In the genomic region with DNA sequence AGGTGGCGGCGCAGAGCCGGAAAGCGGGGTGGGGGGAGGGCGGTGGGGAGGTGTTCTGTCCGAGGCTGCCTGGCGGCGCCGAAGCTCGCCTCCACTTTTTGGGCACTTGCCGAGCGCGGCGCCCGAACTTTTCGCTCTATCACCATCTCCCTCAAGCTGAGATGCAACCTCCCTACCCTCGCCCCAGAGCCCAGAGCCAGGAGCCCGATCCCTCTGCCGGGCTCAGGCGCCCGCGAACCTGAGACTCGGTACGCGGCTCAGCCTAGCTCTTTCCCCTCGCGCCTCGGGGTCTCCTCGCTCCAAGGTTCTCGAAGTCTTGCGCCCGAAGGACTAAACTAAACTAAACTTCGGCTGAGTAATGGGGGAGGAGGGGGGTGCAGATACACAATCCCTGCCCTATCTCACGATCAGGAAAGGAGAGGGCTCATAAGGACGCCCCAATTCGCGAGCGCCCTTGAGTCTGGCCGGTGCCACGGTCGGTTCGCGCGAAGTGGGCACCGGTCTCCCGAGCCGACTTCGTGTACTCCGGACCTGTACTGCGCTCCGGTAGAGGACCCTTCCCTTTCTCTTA, we compare ENCODE assay signal across 10 cellular contexts. TPM values are rescaled to one million over a fixed set of nuclear protein-coding genes. Genes with fewer than 3 reads are reported as not detected.
DNase-seq lines count a peak whose midpoint lies in the region; ATAC-seq and TF ChIP-seq lines count a peak whose summit lies in the region.
"Had no signal": no experiment of that assay in that cellular context is flagged by ENCODE, and none has a peak within 500 bp of the region (broad histone marks: within the 10 kb centered on the region; RNA-seq: fewer than 3 reads in every experiment).

No MANE protein-coding gene starts in this region.

- TF ChIP-seq CTCF in type B pancreatic cell (conservative IDR thresholded peaks at IDR 0.05) = no peak

- H3K27ac ChIP-seq in cingulate gyrus (ENCODE audit: low read depth, low read length) (peak overlapping the region; percentile 93), mesenchymal stem cell (ENCODE audit: low read length, poor library complexity, severe bottlenecking) (peak overlapping the region; percentile 56)

- H2BK5ac ChIP-seq in mesenchymal stem cell (ENCODE audit: low read depth, low read length, poor library complexity, severe bottlenecking) = peak overlapping the region; percentile 81

- peak overlapping the region; percentile 19 to 84 for H2BK12ac ChIP-seq in mesenchymal stem cell (ENCODE audit: low read length in 2 of 2)

- H3K4me1 ChIP-seq in mesenchymal stem cell (ENCODE audit: control insufficient read depth, insufficient read depth, low read depth, low read length) = peaks cover 33% of the 10 kb centered on the region

- peak overlapping the region; percentile 80 for H4K91ac ChIP-seq in mesenchymal stem cell (ENCODE audit: low read length)

- H3K4ac ChIP-seq in mesenchymal stem cell (ENCODE audit: low read depth in 1 of 2, low read length in 2 of 2) = peak overlapping the region; percentile 5 to 83

- H3K4me1 Mint-ChIP-seq in activated naive CD4-positive, alpha-beta T cell treated with anti-CD3 and anti-CD28 coated beads for 36 hours (ENCODE audit: low read depth) = peaks cover 15% of the 10 kb centered on the region
- H3K4me1 Mint-ChIP-seq in type B pancreatic cell (ENCODE audit: unreplicated experiment) = peaks cover 28% of the 10 kb centered on the region
- H3K4me1 Mint-ChIP-seq in stimulated activated memory B cell treated with anti-CD40 and anti-IgM and Interleukin-4, amounts not matched to agents 10 μg/mL and 1 μg/mL and 100 μg/mL, for 72 hours = no peaks in the 10 kb centered on the region

- H3K27me3 ChIP-seq in mesenchymal stem cell (ENCODE audit: control insufficient read depth in 1 of 2, insufficient read depth in 1 of 2, low read length in 2 of 2) = peaks cover 44 to 56% of the 10 kb centered on the region in 2 experiments

- H3K27ac Mint-ChIP-seq in activated naive CD4-positive, alpha-beta T cell treated with anti-CD3 and anti-CD28 coated beads for 36 hours = no peak overlapping the region
- peak overlapping the region; percentile 26 for H3K27ac Mint-ChIP-seq in type B pancreatic cell
- H3K27ac Mint-ChIP-seq in stimulated activated memory B cell treated with anti-CD40 and anti-IgM and Interleukin-4, amounts not matched to agents 10 μg/mL and 1 μg/mL and 100 μg/mL, for 72 hours = no peak overlapping the region

- no peak for DNase-seq in activated naive CD4-positive, alpha-beta T cell treated with anti-CD3 and anti-CD28 coated beads for 36 hours
- DNase-seq in activated naive CD4-positive, alpha-beta T cell treated with anti-CD3 and anti-CD28 coated beads, Interleukin-2, amount 50 U/mL, for 16 hours = no peak
- peak; percentile 73 for DNase-seq in mesenchymal stem cell
- no peak for DNase-seq in type B pancreatic cell (ENCODE audit: extremely low spot score, unreplicated experiment)
- no peak for DNase-seq in ureter (ENCODE audit: low spot score)
- no peak for DNase-seq in cortex of kidney (lab: John Stamatoyannopoulos, UW)
- DNase-seq: stimulated activated CD4-positive, alpha-beta T cell treated with anti-CD3 and anti-CD28 coated beads, Interleukin-4, amount 100 ng/mL, for 4 hours had no signal

- no peak for ATAC-seq in stimulated activated memory B cell treated with anti-CD40 and anti-IgM and Interleukin-4, amounts not matched to agents 10 μg/mL and 1 μg/mL and 100 μg/mL, for 72 hours

- CTCF ChIA-PET in activated naive CD4-positive, alpha-beta T cell treated with anti-CD3 and anti-CD28 coated beads for 36 hours (lab: Charles Lee) = no interaction called here

- H3K9ac ChIP-seq in mesenchymal stem cell (ENCODE audit: low read length) = peak overlapping the region; percentile 89

- H3K4me3 Mint-ChIP-seq in activated naive CD4-positive, alpha-beta T cell treated with anti-CD3 and anti-CD28 coated beads for 36 hours = peak overlapping the region; percentile 29
- peak overlapping the region; percentile 87 for H3K4me3 Mint-ChIP-seq in type B pancreatic cell
- no peak overlapping the region for H3K4me3 Mint-ChIP-seq in stimulated activated memory B cell treated with anti-CD40 and anti-IgM and Interleukin-4, amounts not matched to agents 10 μg/mL and 1 μg/mL and 100 μg/mL, for 72 hours
- H3K4me3 Mint-ChIP-seq: central memory CD8-positive, alpha-beta T cell had no signal

- peak overlapping the region; percentile 74 for H3K4me2 ChIP-seq in mesenchymal stem cell (ENCODE audit: low read length, poor library complexity, severe bottlenecking)

- peaks cover 69% of the 10 kb centered on the region for H3K27me3 Mint-ChIP-seq in activated naive CD4-positive, alpha-beta T cell treated with anti-CD3 and anti-CD28 coated beads for 36 hours (ENCODE audit: low read depth)
- H3K27me3 Mint-ChIP-seq in type B pancreatic cell = peaks cover 75% of the 10 kb centered on the region
- H3K27me3 Mint-ChIP-seq in stimulated activated memory B cell treated with anti-CD40 and anti-IgM and Interleukin-4, amounts not matched to agents 10 μg/mL and 1 μg/mL and 100 μg/mL, for 72 hours = peaks cover 84% of the 10 kb centered on the region

- H2BK120ac ChIP-seq in mesenchymal stem cell (ENCODE audit: low read depth, low read length) = peak overlapping the region; percentile 39

- no peak overlapping the region for H2AFZ ChIP-seq in mesenchymal stem cell (ENCODE audit: low read depth, low read length)

- no peaks in the 10 kb centered on the region for H3K36me3 ChIP-seq in mesenchymal stem cell (ENCODE audit: control insufficient read depth in 1 of 2, insufficient read depth in 2 of 2, low read depth in 1 of 2, low read length in 2 of 2)

- H3K18ac ChIP-seq in mesenchymal stem cell (ENCODE audit: low read depth in 1 of 2, low read length in 2 of 2) = peak overlapping the region; percentile 92 to 99

- H3K9me3 ChIP-seq in mesenchymal stem cell (ENCODE audit: control insufficient read depth, low read length) = no peaks in the 10 kb centered on the region

- intact Hi-C loops in activated naive CD4-positive, alpha-beta T cell treated with anti-CD3 and anti-CD28 coated beads for 36 hours (cut with micrococcal nuclease) = no loop called here

- no peak overlapping the region for H2AK5ac ChIP-seq in mesenchymal stem cell (ENCODE audit: low read length, severe bottlenecking)

- H3K23ac ChIP-seq in mesenchymal stem cell (ENCODE audit: low read length in 2 of 2) = peak overlapping the region in 1 of 2 experiments; percentile 98

- H4K8ac ChIP-seq in mesenchymal stem cell (ENCODE audit: low read length) = peak overlapping the region; percentile 88

- peak overlapping the region; percentile 99 for H2BK15ac ChIP-seq in mesenchymal stem cell (ENCODE audit: low read depth, poor library complexity, severe bottlenecking)

- 0% methylated on average over 38 of the region's 51 CpGs for WGBS in mesenchymal stem cell

- peak overlapping the region in 1 of 2 experiments; percentile 92 for H3K14ac ChIP-seq in mesenchymal stem cell (ENCODE audit: low read length in 2 of 2)

- H3K79me1 ChIP-seq in mesenchymal stem cell (replicated peaks; ENCODE audit: low read length, poor library complexity, severe bottlenecking) = peaks cover 8% of the 10 kb centered on the region

- peak overlapping the region; percentile 85 to 94 for H3K4me3 ChIP-seq in mesenchymal stem cell (ENCODE audit: insufficient read depth in 1 of 2, low read depth in 1 of 2, low read length in 2 of 2)

- H3K9me3 Mint-ChIP-seq in activated naive CD4-positive, alpha-beta T cell treated with anti-CD3 and anti-CD28 coated beads for 36 hours = no peaks in the 10 kb centered on the region
- H3K9me3 Mint-ChIP-seq in type B pancreatic cell = no peaks in the 10 kb centered on the region
- H3K9me3 Mint-ChIP-seq in stimulated activated memory B cell treated with anti-CD40 and anti-IgM and Interleukin-4, amounts not matched to agents 10 μg/mL and 1 μg/mL and 100 μg/mL, for 72 hours = peaks cover 4% of the 10 kb centered on the region

- no peaks in the 10 kb centered on the region for H3K36me3 Mint-ChIP-seq in activated naive CD4-positive, alpha-beta T cell treated with anti-CD3 and anti-CD28 coated beads for 36 hours (ENCODE audit: low read depth)
- H3K36me3 Mint-ChIP-seq in type B pancreatic cell = no peaks in the 10 kb centered on the region
- H3K36me3 Mint-ChIP-seq in stimulated activated memory B cell treated with anti-CD40 and anti-IgM and Interleukin-4, amounts not matched to agents 10 μg/mL and 1 μg/mL and 100 μg/mL, for 72 hours = peaks cover 10% of the 10 kb centered on the region

RNA-seq across cellular contexts. Expression of a gene that starts 1.7 kb away (rescaled TPM):
- total RNA-seq in activated naive CD4-positive, alpha-beta T cell treated with anti-CD3 and anti-CD28 coated beads for 36 hours = not detected
- polyA plus RNA-seq in mesenchymal stem cell (2013, experiment 1 of 2) = 52.3 TPM
- polyA plus RNA-seq in mesenchymal stem cell (2013, experiment 2 of 2) = 50.1 TPM
- total RNA-seq in type B pancreatic cell (ENCODE audit: low replicate concordance) (8.0 and 27.0 TPM in 2 replicates), ureter (4.4 TPM)
